In genomic region chr2:62663443-62663842, GRCh38 we compare ENCODE assay signal across 12 cellular contexts. TPM values are rescaled to one million over a fixed set of nuclear protein-coding genes. Genes with fewer than 3 reads are reported as not detected.
DNase-seq lines count a peak whose midpoint lies in the region; ATAC-seq and TF ChIP-seq lines count a peak whose summit lies in the region.
"Had no signal": no experiment of that assay in that cellular context is flagged by ENCODE, and none has a peak within 500 bp of the region (broad histone marks: within the 10 kb centered on the region; RNA-seq: fewer than 3 reads in every experiment).

No MANE protein-coding gene starts in this region.

- DNase-seq in GM04503 (ENCODE audit: low read depth) (peak; percentile 99), brain pericyte (ENCODE audit: low read depth, low spot score) (peak; percentile 58), left lobe of liver (ENCODE audit: low spot score) (no peak), NCI-H82 treated with DMSO at 0.1 percent for 48 hours (lab: John Stamatoyannopoulos, UW; ENCODE audit: unreplicated experiment) (no peak), NCI-H1092 (lab: John Stamatoyannopoulos, UW) (no peak), GM10266 (ENCODE audit: extremely low spot score) (no peak)
- DNase-seq: activated naive CD8-positive, alpha-beta T cell treated with anti-CD3 and anti-CD28 coated beads, Interleukin-2, amount 10 ng/mL, durations not matched to agents 7 days and 5 days; NCI-H1436 treated with DMSO at 0.1 percent for 48 hours; occipital lobe; stimulated activated CD4-positive, alpha-beta T cell treated with anti-CD3 and anti-CD28 coated beads, Interleukin-4, amount 100 ng/mL, for 4 hours had no signal

- no peak for TF ChIP-seq CTCF in GM10266 (IDR thresholded peaks at IDR 0.05; ENCODE audit: control insufficient read depth, insufficient read depth, low read depth, missing control alignments)

- peaks cover 35% of the 10 kb centered on the region for H3K4me1 ChIP-seq in stomach smooth muscle (ENCODE audit: control insufficient read depth, insufficient read depth, low read length)

- no peaks in the 10 kb centered on the region for H3K9me3 ChIP-seq in stomach smooth muscle (ENCODE audit: control insufficient read depth in 2 of 2, low read length in 2 of 2)

- H3K27me3 ChIP-seq in stomach smooth muscle (ENCODE audit: control insufficient read depth in 1 of 2, insufficient read depth in 2 of 2, low read length in 2 of 2): no peaks in the 10 kb centered on the region

- peak overlapping the region in 1 of 2 donors; percentile 26 for H3K9ac ChIP-seq in stomach smooth muscle (ENCODE audit: low read length in 2 of 2)

- no peak overlapping the region for H3K4me3 ChIP-seq in stomach smooth muscle (ENCODE audit: low read length in 2 of 2)

- peak overlapping the region; percentile 60 for H3K27ac ChIP-seq in stomach smooth muscle (ENCODE audit: low read length)

- H3K36me3 ChIP-seq in stomach smooth muscle (ENCODE audit: control insufficient read depth in 2 of 2, insufficient read depth in 2 of 2, low read length in 2 of 2): no peaks in the 10 kb centered on the region

- peak; percentile 17 for ATAC-seq in left lobe of liver
- no peak for ATAC-seq in GM19035 (IDR thresholded peaks at IDR 0.05; ENCODE audit: unreplicated experiment)

RNA-seq across cellular contexts. Expression of gene EHBP1, which starts 42.1 kb away (rescaled TPM):
- 50.0 TPM for total RNA-seq in left lobe of liver

Comparison
In these comparisons a context has a peak if more than half of its experiments do, and no peak if none do; other contexts are left out.
1. DNase-seq: peak in GM04503 (single experiment) and brain pericyte (single experiment); none in left lobe of liver (single experiment), NCI-H82 treated with DMSO at 0.1 percent for 48 hours (single experiment), NCI-H1092 (single experiment) and GM10266 (single experiment).